ENCODE assay signal across 8 cellular contexts in genomic region chr19:34253711-34254551, GRCh38. TPM values are rescaled to one million over a fixed set of nuclear protein-coding genes. Genes with fewer than 3 reads are reported as not detected.
DNase-seq lines count a peak whose midpoint lies in the region; ATAC-seq and TF ChIP-seq lines count a peak whose summit lies in the region.

No MANE protein-coding gene starts in this region.

- peaks cover 34% of the 10 kb centered on the region for H3K4me1 Mint-ChIP-seq in brain

- in situ Hi-C loops in GM18951 (cut with MboI; ENCODE audit: low sequenced_read_pairs, unreplicated experiment): no loop called here

- H3K27ac Mint-ChIP-seq in brain: peak overlapping the region; percentile 95 to 99 (median 96)

- peak; percentile 15 for ATAC-seq in HG03378 (IDR thresholded peaks at IDR 0.05; ENCODE audit: unreplicated experiment)
- peak; percentile 29 for ATAC-seq in RWPE2 (ENCODE audit: low read depth)
- ATAC-seq in GM18520 (IDR thresholded peaks at IDR 0.05; ENCODE audit: unreplicated experiment): no peak

- DNase-seq in CD1c-positive myeloid dendritic cell (ENCODE audit: extremely low spot score) (peak; percentile 84), RWPE2 (ENCODE audit: low spot score) (no peak), iris pigment epithelial cell (ENCODE audit: low read depth) (peak; percentile 57)

- no peaks in the 10 kb centered on the region for H3K27me3 ChIP-seq in RWPE2 (ENCODE audit: insufficient read depth, poor library complexity, severe bottlenecking)

- TF ChIP-seq CTCF in RWPE2 (IDR thresholded peaks at IDR 0.05; ENCODE audit: poor library complexity, severe bottlenecking): no peak
- peak in 1 of 2 experiments; percentile 23 for TF ChIP-seq CTCF in brain (conservative IDR thresholded peaks at IDR 0.05)

- peak overlapping the region; percentile 65 for H3K27ac ChIP-seq in RWPE2 (ENCODE audit: poor library complexity, severe bottlenecking)
- H3K27ac ChIP-seq in skin epidermis: peak overlapping the region; percentile 82 to 99 (median 93)

- H3K4me1 ChIP-seq in RWPE2 (ENCODE audit: insufficient read depth, poor library complexity, severe bottlenecking): no peaks in the 10 kb centered on the region

- peak overlapping the region; percentile 90 to 99 (median 93) for H3K4me3 Mint-ChIP-seq in brain

- H3K27me3 Mint-ChIP-seq in brain: no peaks in the 10 kb centered on the region

- H3K4me3 ChIP-seq in RWPE2 (ENCODE audit: severe bottlenecking) (peak overlapping the region; percentile 99), skin epidermis (peak overlapping the region; percentile 71 to 98 (median 91))

- H3K36me3 Mint-ChIP-seq in brain: peaks cover 4% of the 10 kb centered on the region

- peak; percentile 89 for TF ChIP-seq POLR2A in GM18951 (IDR thresholded peaks at IDR 0.05; ENCODE audit: extremely low read depth, insufficient read depth, insufficient read length)

- H3K36me3 ChIP-seq in RWPE2 (ENCODE audit: low read depth): no peaks in the 10 kb centered on the region

- no peaks in the 10 kb centered on the region for H3K9me3 ChIP-seq in RWPE2 (ENCODE audit: severe bottlenecking)

- H3K9me3 Mint-ChIP-seq in brain: no peaks in the 10 kb centered on the region

RNA-seq across cellular contexts. Expression of gene GARRE1, which starts 0.4 kb away (rescaled TPM):
- 11.7 TPM for polyA plus RNA-seq in brain (ENCODE audit: insufficient read depth, low read depth, low replicate concordance)
